In the genomic region with DNA sequence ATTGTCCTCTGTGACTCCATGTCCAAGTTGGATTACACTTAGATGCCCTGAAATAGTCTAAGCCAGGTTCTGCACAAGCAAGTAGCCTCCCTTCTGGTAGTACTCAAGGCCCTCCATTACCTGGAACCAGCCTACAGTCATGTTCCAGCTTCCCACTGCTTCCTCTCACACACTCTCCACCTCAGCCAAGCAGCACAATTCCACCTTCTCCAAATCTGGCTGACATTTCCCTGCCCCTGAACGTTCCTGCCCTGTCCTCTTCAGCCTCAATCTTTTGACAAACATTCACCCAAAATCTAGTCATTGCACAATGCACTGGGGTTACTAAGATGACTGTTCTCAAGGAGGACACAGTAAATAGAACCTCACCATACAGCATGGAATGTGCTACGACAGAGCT, we compare ENCODE assay signal across 38 cellular contexts.
"Had no signal": no experiment of that assay in that cellular context is flagged by ENCODE, and none has a peak within 500 bp of the region (broad histone marks: within the 10 kb centered on the region; RNA-seq: fewer than 3 reads in every experiment).

No MANE protein-coding gene starts in this region.

- DNase-seq: activated B cell treated with CpG ODN at 0.5 μM for 24 hours; activated CD4-positive, alpha-beta memory T cell treated with anti-CD3 and anti-CD28 coated beads for 36 hours; activated CD4-positive, alpha-beta T cell treated with anti-CD3 and anti-CD28 coated beads for 36 hours; activated CD4-positive, alpha-beta T cell treated with anti-CD3 and anti-CD28 coated beads, Interleukin-2, amount 10 ng/mL, durations not matched to agents 24 days and 14 days; activated CD4-positive, CD25-positive, alpha-beta regulatory T cell treated with anti-CD3 and anti-CD28 coated beads, Interleukin-2, amount 50 U/mL, for 72 hours; activated CD8-positive, alpha-beta memory T cell treated with anti-CD3 and anti-CD28 coated beads, Interleukin-2, amount 10 ng/mL, durations not matched to agents 7 days and 5 days; activated CD8-positive, alpha-beta memory T cell treated with anti-CD3 and anti-CD28 coated beads, Interleukin-2, amount 50 U/mL, for 4 hours; activated CD8-positive, alpha-beta T cell treated with anti-CD3 and anti-CD28 coated beads, Interleukin-2, amount 10 ng/mL, durations not matched to agents 7 days and 5 days; activated effector memory CD4-positive, alpha-beta T cell treated with anti-CD3 and anti-CD28 coated beads, Interleukin-2, amount 50 U/mL, for 16 hours; activated naive CD4-positive, alpha-beta T cell treated with anti-CD3 and anti-CD28 coated beads for 36 hours; activated naive CD8-positive, alpha-beta T cell treated with anti-CD3 and anti-CD28 coated beads for 36 hours; activated naive CD8-positive, alpha-beta T cell treated with anti-CD3 and anti-CD28 coated beads, Interleukin-2, amount 50 U/mL, for 24 hours; activated T-cell treated with anti-CD3 and anti-CD28 coated beads, Interleukin-2, amount 50 U/mL, for 1 hour; activated T-cell treated with anti-CD3 and anti-CD28 coated beads, Interleukin-2, amount 50 U/mL, for 48 hours; adrenal gland; amygdala; central memory CD4-positive, alpha-beta T cell; cerebellar nuclear complex; colonic mucosa; dorsolateral prefrontal cortex; effector memory CD8-positive, alpha-beta T cell; erythroblast; esophagus squamous epithelium; foreskin melanocyte; T-helper 1 cell; T-helper 17 cell; T1000; WERI-Rb-1 had no signal

- ATAC-seq: activated CD4-positive, alpha-beta T cell treated with anti-CD3 and anti-CD28 coated beads for 36 hours; activated CD8-positive, alpha-beta memory T cell treated with anti-CD3 and anti-CD28 coated beads, Interleukin-2, amount 10 ng/mL, durations not matched to agents 7 days and 5 days; activated CD8-positive, alpha-beta T cell treated with anti-CD3 and anti-CD28 coated beads, Interleukin-2, amount 10 ng/mL, durations not matched to agents 7 days and 5 days; activated naive CD8-positive, alpha-beta T cell treated with anti-CD3 and anti-CD28 coated beads, Interleukin-2, amount 50 U/mL, for 24 hours; effector memory CD8-positive, alpha-beta T cell; gastroesophageal sphincter; T-helper 17 cell had no signal

- H3K27me3 ChIP-seq: adrenal gland, ascending aorta, breast epithelium, cardiac muscle cell, colonic mucosa, esophagus squamous epithelium, gastroesophageal sphincter had no signal

- H3K4me1 ChIP-seq: adrenal gland, colonic mucosa had no signal

- H3K4me1 Mint-ChIP-seq: activated B cell treated with CpG ODN at 0.5 μM for 24 hours; activated CD4-positive, alpha-beta T cell treated with anti-CD3 and anti-CD28 coated beads for 36 hours; activated CD4-positive, alpha-beta T cell treated with anti-CD3 and anti-CD28 coated beads, Interleukin-2, amount 10 ng/mL, durations not matched to agents 24 days and 14 days; activated CD8-positive, alpha-beta memory T cell treated with anti-CD3 and anti-CD28 coated beads, Interleukin-2, amount 10 ng/mL, durations not matched to agents 7 days and 5 days; activated naive CD4-positive, alpha-beta T cell treated with anti-CD3 and anti-CD28 coated beads, Interleukin-2, amount 50 U/mL, for 24 hours; activated naive CD8-positive, alpha-beta T cell treated with anti-CD3 and anti-CD28 coated beads for 36 hours; activated naive CD8-positive, alpha-beta T cell treated with anti-CD3 and anti-CD28 coated beads, Interleukin-2, amount 50 U/mL, for 24 hours; T-helper 17 cell had no signal

- H3K4me3 Mint-ChIP-seq: activated B cell treated with CpG ODN at 0.5 μM for 24 hours; activated CD4-positive, alpha-beta memory T cell treated with anti-CD3 and anti-CD28 coated beads for 36 hours; activated CD4-positive, alpha-beta T cell treated with anti-CD3 and anti-CD28 coated beads for 36 hours; activated CD4-positive, alpha-beta T cell treated with anti-CD3 and anti-CD28 coated beads, Interleukin-2, amount 10 ng/mL, durations not matched to agents 24 days and 14 days; activated CD8-positive, alpha-beta memory T cell treated with anti-CD3 and anti-CD28 coated beads, Interleukin-2, amount 10 ng/mL, durations not matched to agents 7 days and 5 days; activated CD8-positive, alpha-beta T cell treated with anti-CD3 and anti-CD28 coated beads, Interleukin-2, amount 10 ng/mL, durations not matched to agents 7 days and 5 days; activated naive CD4-positive, alpha-beta T cell treated with anti-CD3 and anti-CD28 coated beads for 36 hours; activated naive CD4-positive, alpha-beta T cell treated with anti-CD3 and anti-CD28 coated beads, Interleukin-2, amount 50 U/mL, for 24 hours; activated naive CD8-positive, alpha-beta T cell treated with anti-CD3 and anti-CD28 coated beads for 36 hours; activated naive CD8-positive, alpha-beta T cell treated with anti-CD3 and anti-CD28 coated beads, Interleukin-2, amount 50 U/mL, for 24 hours; activated T-helper 1 cell treated with anti-CD3 and anti-CD28 coated beads, Interleukin-12 subunit alpha, Interleukin-12 subunit beta, Interleukin-2, Interleukin-4 antibody, amounts not matched to agents 30 ng/mL and 10 ng/mL and 1 ng/mL, durations not matched to agents 14 hours and 24 hours and 36 hours; brain; dendritic cell treated with granulocyte-macrophage colony-stimulating factor and Interleukin-4, amounts not matched to agents 40 ng/mL and 50 ng/mL, for 4 days; effector memory CD8-positive, alpha-beta T cell; T-helper 17 cell; T-helper 2 cell treated with Interferon-gamma antibody and Interleukin-4, amounts not matched to agents 5 μg/mL and 100 μg/mL, for 36 hours had no signal

- H3K36me3 ChIP-seq: adrenal gland, ascending aorta, breast epithelium, cardiac muscle cell, colonic mucosa, esophagus squamous epithelium, gastroesophageal sphincter, WERI-Rb-1 had no signal

- H3K27ac ChIP-seq: adrenal gland, ascending aorta, breast epithelium, cardiac muscle cell, colonic mucosa, dorsolateral prefrontal cortex, esophagus squamous epithelium, gastroesophageal sphincter, WERI-Rb-1 had no signal

- H3K4me3 ChIP-seq: adrenal gland, ascending aorta, breast epithelium, cardiac muscle cell, colonic mucosa, dorsolateral prefrontal cortex, esophagus squamous epithelium, gastroesophageal sphincter had no signal

- H3K9me3 ChIP-seq: adrenal gland, ascending aorta, breast epithelium, colonic mucosa, esophagus squamous epithelium, gastroesophageal sphincter had no signal

- H3K9me3 Mint-ChIP-seq: activated B cell treated with CpG ODN at 0.5 μM for 24 hours; activated CD4-positive, alpha-beta memory T cell treated with anti-CD3 and anti-CD28 coated beads for 36 hours; activated CD4-positive, alpha-beta T cell treated with anti-CD3 and anti-CD28 coated beads, Interleukin-2, amount 10 ng/mL, durations not matched to agents 24 days and 14 days; activated naive CD4-positive, alpha-beta T cell treated with anti-CD3 and anti-CD28 coated beads for 36 hours; activated naive CD4-positive, alpha-beta T cell treated with anti-CD3 and anti-CD28 coated beads, Interleukin-2, amount 50 U/mL, for 24 hours; activated naive CD8-positive, alpha-beta T cell treated with anti-CD3 and anti-CD28 coated beads for 36 hours; activated naive CD8-positive, alpha-beta T cell treated with anti-CD3 and anti-CD28 coated beads, Interleukin-2, amount 50 U/mL, for 24 hours; activated T-helper 1 cell treated with anti-CD3 and anti-CD28 coated beads, Interleukin-12 subunit alpha, Interleukin-12 subunit beta, Interleukin-2, Interleukin-4 antibody, amounts not matched to agents 30 ng/mL and 10 ng/mL and 1 ng/mL, durations not matched to agents 14 hours and 24 hours and 36 hours; activated T-helper 2 cell treated with anti-CD3 and anti-CD28 coated beads, Interferon-gamma antibody, Interleukin-2, Interleukin-4, amounts not matched to agents 10 μg/mL and 5 μg/mL and 100 μg/mL, durations not matched to agents 14 hours and 24 hours and 36 hours; brain; dendritic cell treated with granulocyte-macrophage colony-stimulating factor and Interleukin-4, amounts not matched to agents 40 ng/mL and 50 ng/mL, for 4 days; effector memory CD8-positive, alpha-beta T cell; T-helper 2 cell treated with Interferon-gamma antibody and Interleukin-4, amounts not matched to agents 5 μg/mL and 100 μg/mL, for 36 hours had no signal

- H3K27ac Mint-ChIP-seq: activated B cell treated with CpG ODN at 0.5 μM for 24 hours; activated CD4-positive, alpha-beta memory T cell treated with anti-CD3 and anti-CD28 coated beads for 36 hours; activated CD4-positive, alpha-beta T cell treated with anti-CD3 and anti-CD28 coated beads for 36 hours; activated CD4-positive, alpha-beta T cell treated with anti-CD3 and anti-CD28 coated beads, Interleukin-2, amount 10 ng/mL, durations not matched to agents 24 days and 14 days; activated CD8-positive, alpha-beta memory T cell treated with anti-CD3 and anti-CD28 coated beads, Interleukin-2, amount 10 ng/mL, durations not matched to agents 7 days and 5 days; activated CD8-positive, alpha-beta T cell treated with anti-CD3 and anti-CD28 coated beads, Interleukin-2, amount 10 ng/mL, durations not matched to agents 7 days and 5 days; activated naive CD4-positive, alpha-beta T cell treated with anti-CD3 and anti-CD28 coated beads for 36 hours; activated naive CD4-positive, alpha-beta T cell treated with anti-CD3 and anti-CD28 coated beads, Interleukin-2, amount 50 U/mL, for 24 hours; activated naive CD8-positive, alpha-beta T cell treated with anti-CD3 and anti-CD28 coated beads for 36 hours; activated naive CD8-positive, alpha-beta T cell treated with anti-CD3 and anti-CD28 coated beads, Interleukin-2, amount 50 U/mL, for 24 hours; activated T-helper 1 cell treated with anti-CD3 and anti-CD28 coated beads, Interleukin-12 subunit alpha, Interleukin-12 subunit beta, Interleukin-2, Interleukin-4 antibody, amounts not matched to agents 30 ng/mL and 10 ng/mL and 1 ng/mL, durations not matched to agents 14 hours and 24 hours and 36 hours; activated T-helper 2 cell treated with anti-CD3 and anti-CD28 coated beads, Interferon-gamma antibody, Interleukin-2, Interleukin-4, amounts not matched to agents 10 μg/mL and 5 μg/mL and 100 μg/mL, durations not matched to agents 14 hours and 24 hours and 36 hours; dendritic cell treated with granulocyte-macrophage colony-stimulating factor and Interleukin-4, amounts not matched to agents 40 ng/mL and 50 ng/mL, for 4 days; effector memory CD8-positive, alpha-beta T cell; T-helper 17 cell; T-helper 2 cell treated with Interferon-gamma antibody and Interleukin-4, amounts not matched to agents 5 μg/mL and 100 μg/mL, for 36 hours had no signal

- H3K27me3 Mint-ChIP-seq: brain; dendritic cell treated with granulocyte-macrophage colony-stimulating factor and Interleukin-4, amounts not matched to agents 40 ng/mL and 50 ng/mL, for 4 days had no signal

- H3K36me3 Mint-ChIP-seq: activated CD4-positive, alpha-beta memory T cell treated with anti-CD3 and anti-CD28 coated beads for 36 hours; activated CD8-positive, alpha-beta memory T cell treated with anti-CD3 and anti-CD28 coated beads, Interleukin-2, amount 10 ng/mL, durations not matched to agents 7 days and 5 days; activated naive CD4-positive, alpha-beta T cell treated with anti-CD3 and anti-CD28 coated beads, Interleukin-2, amount 50 U/mL, for 24 hours; activated naive CD8-positive, alpha-beta T cell treated with anti-CD3 and anti-CD28 coated beads for 36 hours; brain had no signal
